In the genomic region with DNA sequence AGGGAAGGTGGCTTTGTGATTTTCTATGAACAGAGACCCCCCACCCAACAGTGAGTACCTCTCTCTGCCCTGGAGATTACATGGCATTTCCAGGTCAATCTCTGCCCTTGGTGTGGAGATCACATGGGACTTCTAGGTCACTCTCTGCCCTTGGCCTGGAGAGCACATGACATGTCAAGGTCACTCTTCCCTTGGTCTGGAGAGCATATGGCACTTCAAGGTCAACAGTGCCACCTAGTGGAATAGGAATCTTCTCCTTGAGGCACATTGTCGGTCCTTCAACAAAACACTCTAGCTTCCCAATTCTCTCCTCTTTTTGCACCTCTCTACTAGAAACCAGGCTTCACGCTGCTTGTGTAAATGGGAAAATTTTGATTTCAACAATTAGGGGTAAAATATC, we compare ENCODE assay signal across 9 cellular contexts.
DNase-seq lines count a peak whose midpoint lies in the region; ATAC-seq, FAIRE-seq and TF ChIP-seq lines count a peak whose summit lies in the region.
"Had no signal": no experiment of that assay in that cellular context is flagged by ENCODE, and none has a peak within 500 bp of the region (broad histone marks: within the 10 kb centered on the region; RNA-seq: fewer than 3 reads in every experiment).

No MANE protein-coding gene starts in this region.

- peaks cover 0 to 28% of the 10 kb centered on the region in 2 donors for H3K9me3 ChIP-seq in right atrium auricular region

- peak; percentile 0 for DNase-seq in NCI-H146 (lab: John Stamatoyannopoulos, UW)
- DNase-seq in NCI-H146 treated with DMSO at 0.1 percent for 48 hours (lab: John Stamatoyannopoulos, UW; ENCODE audit: unreplicated experiment) = no peak
- DNase-seq in HTR-8/SVneo (ENCODE audit: insufficient read length, low spot score) = peak; percentile 0
- DNase-seq in SW480 (ENCODE audit: low spot score) = peak; percentile 9
- peak; percentile 57 for DNase-seq in islet precursor cell
- no peak for DNase-seq in right atrium auricular region (ENCODE audit: low spot score)
- no peak for DNase-seq in activated CD4-positive, alpha-beta T cell treated with anti-CD3 and anti-CD28 coated beads, Interleukin-2, amount 50 U/mL, for 4 hours

- no peaks in the 10 kb centered on the region for H3K36me3 ChIP-seq in right atrium auricular region
- H3K36me3 ChIP-seq: BLaER1 treated with 17β-estradiol and CSF1 and Interleukin-3, amounts not matched to agents 10 nM and 100 nM had no signal

- no peak overlapping the region for H3K27ac ChIP-seq in right atrium auricular region
- H3K27ac ChIP-seq: BLaER1 treated with 17β-estradiol and CSF1 and Interleukin-3, amounts not matched to agents 10 nM and 100 nM had no signal

- peak; percentile 81 for ATAC-seq in GM21526 (IDR thresholded peaks at IDR 0.05; ENCODE audit: low FRiP score, unreplicated experiment)

- H3K4me1 ChIP-seq in right atrium auricular region = no peaks in the 10 kb centered on the region
- H3K4me1 ChIP-seq: BLaER1 treated with 17β-estradiol and CSF1 and Interleukin-3, amounts not matched to agents 10 nM and 100 nM had no signal

- TF ChIP-seq CTCF in right atrium auricular region (IDR thresholded peaks at IDR 0.05) = peak in 1 of 2 donors; percentile 36

- H3K4me3 ChIP-seq in right atrium auricular region = no peak overlapping the region
- H3K4me3 ChIP-seq: BLaER1 treated with 17β-estradiol and CSF1 and Interleukin-3, amounts not matched to agents 10 nM and 100 nM had no signal

- no peak for FAIRE-seq in HTR-8/SVneo (lab: Jason Lieb, UNC)

- no peaks in the 10 kb centered on the region for H3K27me3 ChIP-seq in right atrium auricular region
- H3K27me3 ChIP-seq: BLaER1 treated with 17β-estradiol and CSF1 and Interleukin-3, amounts not matched to agents 10 nM and 100 nM had no signal

Comparison
In these comparisons a context has a peak if more than half of its experiments do, and no peak if none do; other contexts are left out.
1. DNase-seq: peak in NCI-H146 (single experiment), HTR-8/SVneo (single experiment), SW480 (single experiment) and islet precursor cell (single experiment); none in NCI-H146 treated with DMSO at 0.1 percent for 48 hours (single experiment), right atrium auricular region (single experiment) and activated CD4-positive, alpha-beta T cell treated with anti-CD3 and anti-CD28 coated beads, Interleukin-2, amount 50 U/mL, for 4 hours (0 of 2).